In the genomic region with DNA sequence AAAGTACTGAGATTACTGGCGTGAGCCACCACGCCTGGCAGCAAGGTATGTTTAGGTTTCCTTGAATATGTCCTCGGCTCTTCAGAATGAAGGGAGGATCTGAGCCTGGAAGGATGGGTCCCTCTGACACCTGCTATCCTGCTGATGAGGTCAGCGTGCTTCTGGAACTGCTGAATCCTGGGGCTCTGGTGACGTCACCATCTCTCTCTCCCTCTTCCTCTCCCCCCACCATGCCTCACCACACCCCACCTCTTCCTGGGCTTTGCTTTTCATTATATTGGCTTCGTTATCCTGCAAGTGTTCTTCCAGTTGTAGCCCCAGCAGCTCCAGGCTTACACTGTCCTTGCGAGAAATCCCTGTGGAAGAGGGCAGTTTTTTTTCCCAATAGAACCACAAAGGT, we compare ENCODE assay signal across 1 cellular context.
TF ChIP-seq lines count a peak whose summit lies in the region.

No MANE protein-coding gene starts in this region.

TF ChIP-seq in K562, 482 proteins besides CTCF, POLR2A, EP300 and RAD21 (continued from another document):
- TF ChIP-seq JUNB (CRISPR knock-in tag; conservative IDR thresholded peaks at IDR 0.05) (0 out of 2 replicates have a peak, but pooled peaks have one; percentile 55), MTF1 (CRISPR knock-in tag; IDR thresholded peaks at IDR 0.05; ENCODE audit: borderline replicate concordance) (no peak), MAFK (IDR thresholded peaks at IDR 0.05; ENCODE audit: low read length) (no peak), MCM3 (IDR thresholded peaks at IDR 0.05) (no peak), ATF7 (IDR thresholded peaks at IDR 0.05) (peak; percentile 79; the same call in 1 of the 2 replicates), SIX5 (IDR thresholded peaks at IDR 0.05; ENCODE audit: borderline replicate concordance in 1 of 2, insufficient read depth in 1 of 2, low read depth in 1 of 2, low read length in 2 of 2) (no peak), RFX7 (CRISPR knock-in tag; IDR thresholded peaks at IDR 0.05) (no peak), ZNF785 (CRISPR knock-in tag; IDR thresholded peaks at IDR 0.05) (no peak), HMGN3 (IDR thresholded peaks at IDR 0.05; ENCODE audit: borderline replicate concordance, extremely low read depth, insufficient read length, low read depth, low read length) (no peak), ZZZ3 (IDR thresholded peaks at IDR 0.05) (no peak), JUND (IDR thresholded peaks at IDR 0.05; ENCODE audit: borderline replicate concordance, low read depth, low read length) (no peak; the same call in 1 of the 2 replicates), JUND (tag; IDR thresholded peaks at IDR 0.05; ENCODE audit: borderline replicate concordance, low read depth, low read length) (peak; percentile 37; the same call in 1 of the 3 replicates), POLR2H (tag; IDR thresholded peaks at IDR 0.05; ENCODE audit: low read depth) (no peak), CCAR2 (IDR thresholded peaks at IDR 0.05; ENCODE audit: low read depth, low read length) (no peak), RBM15 (IDR thresholded peaks at IDR 0.05; ENCODE audit: insufficient read depth, low read length) (no peak), ZNF644 (tag; IDR thresholded peaks at IDR 0.05; ENCODE audit: low read depth) (no peak), ADNP (tag; IDR thresholded peaks at IDR 0.05) (no peak)
- TF ChIP-seq, protein P1, sequence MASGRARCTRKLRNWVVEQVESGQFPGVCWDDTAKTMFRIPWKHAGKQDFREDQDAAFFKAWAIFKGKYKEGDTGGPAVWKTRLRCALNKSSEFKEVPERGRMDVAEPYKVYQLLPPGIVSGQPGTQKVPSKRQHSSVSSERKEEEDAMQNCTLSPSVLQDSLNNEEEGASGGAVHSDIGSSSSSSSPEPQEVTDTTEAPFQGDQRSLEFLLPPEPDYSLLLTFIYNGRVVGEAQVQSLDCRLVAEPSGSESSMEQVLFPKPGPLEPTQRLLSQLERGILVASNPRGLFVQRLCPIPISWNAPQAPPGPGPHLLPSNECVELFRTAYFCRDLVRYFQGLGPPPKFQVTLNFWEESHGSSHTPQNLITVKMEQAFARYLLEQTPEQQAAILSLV (tag; IDR thresholded peaks at IDR 0.05) = no peak
- TF ChIP-seq, protein P2, sequence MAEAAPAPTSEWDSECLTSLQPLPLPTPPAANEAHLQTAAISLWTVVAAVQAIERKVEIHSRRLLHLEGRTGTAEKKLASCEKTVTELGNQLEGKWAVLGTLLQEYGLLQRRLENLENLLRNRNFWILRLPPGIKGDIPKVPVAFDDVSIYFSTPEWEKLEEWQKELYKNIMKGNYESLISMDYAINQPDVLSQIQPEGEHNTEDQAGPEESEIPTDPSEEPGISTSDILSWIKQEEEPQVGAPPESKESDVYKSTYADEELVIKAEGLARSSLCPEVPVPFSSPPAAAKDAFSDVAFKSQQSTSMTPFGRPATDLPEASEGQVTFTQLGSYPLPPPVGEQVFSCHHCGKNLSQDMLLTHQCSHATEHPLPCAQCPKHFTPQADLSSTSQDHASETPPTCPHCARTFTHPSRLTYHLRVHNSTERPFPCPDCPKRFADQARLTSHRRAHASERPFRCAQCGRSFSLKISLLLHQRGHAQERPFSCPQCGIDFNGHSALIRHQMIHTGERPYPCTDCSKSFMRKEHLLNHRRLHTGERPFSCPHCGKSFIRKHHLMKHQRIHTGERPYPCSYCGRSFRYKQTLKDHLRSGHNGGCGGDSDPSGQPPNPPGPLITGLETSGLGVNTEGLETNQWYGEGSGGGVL (CRISPR knock-in tag; IDR thresholded peaks at IDR 0.05) = no peak
- TF ChIP-seq, protein P3, sequence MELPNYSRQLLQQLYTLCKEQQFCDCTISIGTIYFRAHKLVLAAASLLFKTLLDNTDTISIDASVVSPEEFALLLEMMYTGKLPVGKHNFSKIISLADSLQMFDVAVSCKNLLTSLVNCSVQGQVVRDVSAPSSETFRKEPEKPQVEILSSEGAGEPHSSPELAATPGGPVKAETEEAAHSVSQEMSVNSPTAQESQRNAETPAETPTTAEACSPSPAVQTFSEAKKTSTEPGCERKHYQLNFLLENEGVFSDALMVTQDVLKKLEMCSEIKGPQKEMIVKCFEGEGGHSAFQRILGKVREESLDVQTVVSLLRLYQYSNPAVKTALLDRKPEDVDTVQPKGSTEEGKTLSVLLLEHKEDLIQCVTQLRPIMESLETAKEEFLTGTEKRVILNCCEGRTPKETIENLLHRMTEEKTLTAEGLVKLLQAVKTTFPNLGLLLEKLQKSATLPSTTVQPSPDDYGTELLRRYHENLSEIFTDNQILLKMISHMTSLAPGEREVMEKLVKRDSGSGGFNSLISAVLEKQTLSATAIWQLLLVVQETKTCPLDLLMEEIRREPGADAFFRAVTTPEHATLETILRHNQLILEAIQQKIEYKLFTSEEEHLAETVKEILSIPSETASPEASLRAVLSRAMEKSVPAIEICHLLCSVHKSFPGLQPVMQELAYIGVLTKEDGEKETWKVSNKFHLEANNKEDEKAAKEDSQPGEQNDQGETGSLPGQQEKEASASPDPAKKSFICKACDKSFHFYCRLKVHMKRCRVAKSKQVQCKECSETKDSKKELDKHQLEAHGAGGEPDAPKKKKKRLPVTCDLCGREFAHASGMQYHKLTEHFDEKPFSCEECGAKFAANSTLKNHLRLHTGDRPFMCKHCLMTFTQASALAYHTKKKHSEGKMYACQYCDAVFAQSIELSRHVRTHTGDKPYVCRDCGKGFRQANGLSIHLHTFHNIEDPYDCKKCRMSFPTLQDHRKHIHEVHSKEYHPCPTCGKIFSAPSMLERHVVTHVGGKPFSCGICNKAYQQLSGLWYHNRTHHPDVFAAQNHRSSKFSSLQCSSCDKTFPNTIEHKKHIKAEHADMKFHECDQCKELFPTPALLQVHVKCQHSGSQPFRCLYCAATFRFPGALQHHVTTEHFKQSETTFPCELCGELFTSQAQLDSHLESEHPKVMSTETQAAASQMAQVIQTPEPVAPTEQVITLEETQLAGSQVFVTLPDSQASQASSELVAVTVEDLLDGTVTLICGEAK (IDR thresholded peaks at IDR 0.05) = no peak
- TF ChIP-seq, protein P3 (CRISPR knock-in tag; IDR thresholded peaks at IDR 0.05) = no peak
- TF ChIP-seq, protein P4, sequence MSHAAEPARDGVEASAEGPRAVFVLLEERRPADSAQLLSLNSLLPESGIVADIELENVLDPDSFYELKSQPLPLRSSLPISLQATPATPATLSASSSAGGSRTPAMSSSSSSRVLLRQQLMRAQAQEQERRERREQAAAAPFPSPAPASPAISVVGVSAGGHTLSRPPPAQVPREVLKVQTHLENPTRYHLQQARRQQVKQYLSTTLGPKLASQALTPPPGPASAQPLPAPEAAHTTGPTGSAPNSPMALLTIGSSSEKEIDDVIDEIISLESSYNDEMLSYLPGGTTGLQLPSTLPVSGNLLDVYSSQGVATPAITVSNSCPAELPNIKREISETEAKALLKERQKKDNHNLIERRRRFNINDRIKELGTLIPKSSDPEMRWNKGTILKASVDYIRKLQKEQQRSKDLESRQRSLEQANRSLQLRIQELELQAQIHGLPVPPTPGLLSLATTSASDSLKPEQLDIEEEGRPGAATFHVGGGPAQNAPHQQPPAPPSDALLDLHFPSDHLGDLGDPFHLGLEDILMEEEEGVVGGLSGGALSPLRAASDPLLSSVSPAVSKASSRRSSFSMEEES (CRISPR knock-in tag; IDR thresholded peaks at IDR 0.05) = no peak
- TF ChIP-seq, protein P5, sequence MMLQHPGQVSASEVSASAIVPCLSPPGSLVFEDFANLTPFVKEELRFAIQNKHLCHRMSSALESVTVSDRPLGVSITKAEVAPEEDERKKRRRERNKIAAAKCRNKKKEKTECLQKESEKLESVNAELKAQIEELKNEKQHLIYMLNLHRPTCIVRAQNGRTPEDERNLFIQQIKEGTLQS (IDR thresholded peaks at IDR 0.05) = peak; percentile 88
- TF ChIP-seq, protein P5 (CRISPR knock-in tag; conservative IDR thresholded peaks at IDR 0.05) = no peak
- TF ChIP-seq, protein P6, sequence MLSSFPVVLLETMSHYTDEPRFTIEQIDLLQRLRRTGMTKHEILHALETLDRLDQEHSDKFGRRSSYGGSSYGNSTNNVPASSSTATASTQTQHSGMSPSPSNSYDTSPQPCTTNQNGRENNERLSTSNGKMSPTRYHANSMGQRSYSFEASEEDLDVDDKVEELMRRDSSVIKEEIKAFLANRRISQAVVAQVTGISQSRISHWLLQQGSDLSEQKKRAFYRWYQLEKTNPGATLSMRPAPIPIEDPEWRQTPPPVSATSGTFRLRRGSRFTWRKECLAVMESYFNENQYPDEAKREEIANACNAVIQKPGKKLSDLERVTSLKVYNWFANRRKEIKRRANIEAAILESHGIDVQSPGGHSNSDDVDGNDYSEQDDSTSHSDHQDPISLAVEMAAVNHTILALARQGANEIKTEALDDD (IDR thresholded peaks at IDR 0.05) = no peak
